In the genomic region with DNA sequence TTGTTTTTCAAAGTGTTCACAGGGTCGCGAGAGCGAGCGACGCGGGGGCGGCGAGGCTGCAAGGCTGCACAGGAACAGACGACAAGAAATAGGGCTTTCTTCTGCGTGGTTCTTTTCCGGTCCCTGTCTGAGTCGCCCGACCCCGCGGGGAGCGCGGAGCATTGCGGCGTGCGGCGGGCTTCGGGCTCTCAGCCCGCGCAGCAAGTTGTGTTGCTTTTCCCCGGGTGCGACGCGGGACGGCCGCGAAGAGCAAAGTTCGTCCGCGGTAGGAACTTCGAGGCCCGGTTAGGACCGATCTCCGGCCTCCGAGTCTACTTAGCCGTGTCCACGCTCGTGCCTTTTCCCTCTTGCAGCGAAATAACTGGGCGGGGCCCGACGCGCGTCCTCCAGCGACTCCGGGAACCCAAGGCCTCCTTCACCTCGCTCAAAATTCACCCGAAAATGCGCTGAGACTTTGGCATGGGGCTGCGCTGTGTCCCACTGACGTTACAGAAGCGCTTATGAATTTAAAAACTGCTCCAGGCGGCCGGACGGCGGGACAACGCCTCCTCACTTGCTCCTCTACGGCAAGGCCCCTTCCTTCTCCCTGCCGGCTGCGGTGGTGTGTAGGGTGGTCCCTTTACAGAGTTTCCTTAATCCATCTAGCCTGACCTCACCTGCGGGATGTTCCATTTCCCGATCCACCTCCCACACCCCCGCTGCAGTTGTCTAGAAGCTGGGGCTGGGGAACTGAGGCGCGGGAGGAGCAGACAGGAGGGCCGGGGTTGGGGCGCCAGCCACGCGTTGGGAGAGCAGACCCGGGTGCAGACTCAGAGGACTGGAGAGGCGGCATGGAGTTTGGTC, we compare ENCODE assay signal across 8 cellular contexts. TPM values are rescaled to one million over a fixed set of nuclear protein-coding genes. Genes with fewer than 3 reads are reported as not detected.
DNase-seq lines count a peak whose midpoint lies in the region; ATAC-seq and TF ChIP-seq lines count a peak whose summit lies in the region.

No MANE protein-coding gene starts in this region.

- H3K9me3 ChIP-seq in cardiac muscle cell (ENCODE audit: low read depth) (no peaks in the 10 kb centered on the region), sigmoid colon (no peaks in the 10 kb centered on the region)

- H3K27ac ChIP-seq in GM23338 (ENCODE audit: low read depth) (no peak overlapping the region), cardiac muscle cell (no peak overlapping the region), sigmoid colon (peak overlapping the region in 2 of 4 donors; percentile 47 to 56)

- H3K4me1 Mint-ChIP-seq in GM23338 = peaks cover 23% of the 10 kb centered on the region

- H3K79me2 ChIP-seq in GM23338 (replicated peaks; ENCODE audit: insufficient read depth) = peaks cover 23% of the 10 kb centered on the region

- TF ChIP-seq EP300 in sigmoid colon (IDR thresholded peaks at IDR 0.05) = no peak

- H3K4me3 Mint-ChIP-seq in GM23338 = peak overlapping the region; percentile 74

- ATAC-seq in GM23338 (no peak), HG03135 (IDR thresholded peaks at IDR 0.05; ENCODE audit: unreplicated experiment) (no peak)

- H3K27me3 ChIP-seq in GM23338 (ENCODE audit: insufficient read depth) (peaks cover 65% of the 10 kb centered on the region), cardiac muscle cell (peaks cover 57% of the 10 kb centered on the region), sigmoid colon (peaks cover 18 to 62% (median 52%) of the 10 kb centered on the region in 3 donors)

- peaks cover 6% of the 10 kb centered on the region; the same call in 1 of the 2 replicates for H3K36me3 ChIP-seq in GM23338 (ENCODE audit: insufficient read depth)
- H3K36me3 ChIP-seq in cardiac muscle cell = no peaks in the 10 kb centered on the region
- H3K36me3 ChIP-seq in sigmoid colon = peaks cover 0 to 3% (median 0%) of the 10 kb centered on the region in 4 donors

- H4K20me1 ChIP-seq in GM23338 (replicated peaks; ENCODE audit: insufficient read depth) = peaks cover 8% of the 10 kb centered on the region

- DNase-seq in GM23338 (ENCODE audit: low spot score) (peak; percentile 43), activated T-cell treated with anti-CD3 and anti-CD28 coated beads for 4 hours (peak; percentile 29), cardiac muscle cell (ENCODE audit: low read depth in 1 of 2, low spot score in 1 of 2) (peak in 1 of 2 donors; percentile 16), sigmoid colon (peak; percentile 68), DMS 273 treated with DMSO at 0.1 percent for 48 hours (lab: John Stamatoyannopoulos, UW) (no peak), Ammon's horn (ENCODE audit: low spot score) (no peak), DMS53 (lab: John Stamatoyannopoulos, UW) (no peak)

- H3K4me3 ChIP-seq in GM23338 = peak overlapping the region; percentile 93
- H3K4me3 ChIP-seq in cardiac muscle cell = peak overlapping the region; percentile 56
- H3K4me3 ChIP-seq in sigmoid colon = peak overlapping the region in 3 of 4 donors; percentile 44 to 76 (median 75)

- H3K27me3 Mint-ChIP-seq in GM23338 (ENCODE audit: insufficient read depth, low read depth, poor library complexity) = peaks cover 51% of the 10 kb centered on the region

- peak overlapping the region; percentile 95 for H2AFZ ChIP-seq in GM23338

- H3K9me3 Mint-ChIP-seq in GM23338 = no peaks in the 10 kb centered on the region

- no peaks in the 10 kb centered on the region for H3K9me2 ChIP-seq in GM23338 (ENCODE audit: insufficient read depth)

- H3K27ac Mint-ChIP-seq in GM23338 = no peak overlapping the region

- peak overlapping the region; percentile 98 for H3K4me2 ChIP-seq in GM23338

- WGBS in sigmoid colon, 2 donors = 5 to 6% methylated on average over 75 of the region's 75 CpGs

- no peak for TF ChIP-seq POLR2A in sigmoid colon (IDR thresholded peaks at IDR 0.05)

- peaks cover 9% of the 10 kb centered on the region; the same call in 2 of the 3 replicates for H3K36me3 Mint-ChIP-seq in GM23338 (ENCODE audit: low read depth)

- TF ChIP-seq CTCF in GM23338 (conservative IDR thresholded peaks at IDR 0.05; ENCODE audit: low read depth in 2 of 2) (no peak), cardiac muscle cell (IDR thresholded peaks at IDR 0.05; ENCODE audit: low read depth, low read length) (no peak), sigmoid colon (IDR thresholded peaks at IDR 0.05) (no peak)

- no peaks in the 10 kb centered on the region; the same call in 1 of the 2 replicates for H3K4me1 ChIP-seq in GM23338 (ENCODE audit: insufficient read depth)
- peaks cover 16% of the 10 kb centered on the region for H3K4me1 ChIP-seq in cardiac muscle cell (ENCODE audit: low read depth)
- peaks cover 0 to 59% (median 53%) of the 10 kb centered on the region in 4 donors for H3K4me1 ChIP-seq in sigmoid colon

- peaks cover 10% of the 10 kb centered on the region; the same call in 1 of the 2 replicates for H3F3A ChIP-seq in GM23338 (replicated peaks; ENCODE audit: low read depth)

- intact Hi-C loops in sigmoid colon (cut with DNase I) = no loop called here

TF ChIP-seq in GM23338, 12 proteins besides CTCF, POLR2A, EP300 and RAD21:
- TF ChIP-seq EZH2 (IDR thresholded peaks at IDR 0.05; ENCODE audit: low read depth, unreplicated experiment) (peak; percentile 80), STAT1 (IDR thresholded peaks at IDR 0.05; ENCODE audit: unreplicated experiment) (no peak), EZH2phosphoT487 (IDR thresholded peaks at IDR 0.05; ENCODE audit: unreplicated experiment) (peak; percentile 88)

RNA-seq across cellular contexts. Expression of gene BCL2L11, which starts 1.5 kb away (rescaled TPM):
- 21.0 and 22.5 TPM in 2 replicates for total RNA-seq in GM23338 (2014; rRNA removed; shearing (Covaris generic))
- polyA plus RNA-seq in GM23338 (2016; fragmentation: Nextera tagmentation; extraction: Ambion mirVana) = 10.6 and 11.0 TPM in 2 replicates
- total RNA-seq in cardiac muscle cell = 17.3 and 32.9 TPM in 2 replicates
- 9.1 and 24.4 TPM in 2 replicates for polyA plus RNA-seq in cardiac muscle cell
- total RNA-seq in sigmoid colon = 10 to 100 TPM in 2 of 4 donors, 1 to 10 TPM in 2; 8.3 to 30.0 (median 19.6) TPM
- 10 to 100 TPM; 12.6 to 19.4 (median 16.0) TPM for polyA plus RNA-seq in sigmoid colon

Comparison
In these comparisons a context has a peak if more than half of its experiments do, and no peak if none do; other contexts are left out.
1. DNase-seq: peak in GM23338 (single experiment), activated T-cell treated with anti-CD3 and anti-CD28 coated beads for 4 hours (single experiment) and sigmoid colon (single experiment); none in DMS 273 treated with DMSO at 0.1 percent for 48 hours (single experiment), Ammon's horn (single experiment) and DMS53 (single experiment).
2. Peak in every context shown above with its lines, with median percentiles within 50 percentile points of each other: H3K4me3 ChIP-seq.